ENCODE assay signal across 3 cellular contexts in the genomic region with DNA sequence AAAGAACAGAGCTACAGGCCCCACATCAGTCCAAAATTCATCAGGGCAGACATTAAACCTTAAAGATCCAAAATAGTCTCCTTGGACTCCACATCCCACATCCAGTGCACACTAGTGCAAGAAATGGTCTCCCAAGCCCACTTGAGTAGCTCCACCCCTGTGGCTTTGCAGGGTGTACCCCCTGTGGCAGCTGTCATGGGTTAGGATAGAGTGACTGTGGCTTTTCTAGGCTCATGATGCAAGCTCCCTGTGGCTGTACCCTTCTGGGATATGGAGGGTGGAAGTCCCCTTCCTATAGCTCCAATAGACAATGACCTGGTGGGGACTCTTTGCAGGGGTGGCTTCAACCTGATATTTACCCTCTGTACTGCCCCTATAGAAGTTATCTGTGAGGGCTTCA.
"Had no signal": no experiment of that assay in that cellular context is flagged by ENCODE, and none has a peak within 500 bp of the region (broad histone marks: within the 10 kb centered on the region; RNA-seq: fewer than 3 reads in every experiment).

No MANE protein-coding gene starts in this region.

- DNase-seq: GDM1, GF-D8 had no signal

- H3K4me3 ChIP-seq: GM12878 had no signal
